1 cellular context compared by ENCODE assay signal in the genomic region with DNA sequence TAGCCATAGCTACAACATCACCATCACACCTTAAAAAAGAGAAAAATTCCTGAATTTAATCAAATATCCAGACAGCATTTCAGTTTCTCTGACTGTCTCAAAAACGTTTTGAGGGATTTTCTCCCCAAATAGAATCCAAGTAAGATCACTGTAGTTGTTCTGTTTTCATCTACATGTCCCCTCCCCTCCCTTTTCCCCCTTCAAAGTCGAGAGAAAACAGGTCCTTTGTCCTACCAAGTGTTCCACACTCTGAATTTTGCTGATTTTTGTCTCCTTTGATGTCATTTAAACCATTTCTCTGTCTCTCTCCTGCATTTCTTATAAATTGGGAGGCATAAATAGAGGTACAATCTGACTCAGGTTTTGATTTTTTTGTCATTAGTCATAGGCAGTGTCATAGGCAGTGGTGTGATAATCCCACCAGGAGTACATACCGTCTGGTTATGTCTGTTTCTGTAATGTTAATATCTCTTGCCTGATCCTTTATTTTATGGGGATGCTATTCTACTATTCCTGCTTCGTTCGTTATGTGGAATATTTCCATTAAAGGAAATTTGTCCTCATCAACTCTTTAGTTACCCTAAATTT.
TF ChIP-seq lines count a peak whose summit lies in the region.

No MANE protein-coding gene starts in this region.

TF ChIP-seq in IMR-90, 13 proteins besides CTCF, POLR2A, EP300 and RAD21 (continued from another document):
- TF ChIP-seq, protein P1, sequence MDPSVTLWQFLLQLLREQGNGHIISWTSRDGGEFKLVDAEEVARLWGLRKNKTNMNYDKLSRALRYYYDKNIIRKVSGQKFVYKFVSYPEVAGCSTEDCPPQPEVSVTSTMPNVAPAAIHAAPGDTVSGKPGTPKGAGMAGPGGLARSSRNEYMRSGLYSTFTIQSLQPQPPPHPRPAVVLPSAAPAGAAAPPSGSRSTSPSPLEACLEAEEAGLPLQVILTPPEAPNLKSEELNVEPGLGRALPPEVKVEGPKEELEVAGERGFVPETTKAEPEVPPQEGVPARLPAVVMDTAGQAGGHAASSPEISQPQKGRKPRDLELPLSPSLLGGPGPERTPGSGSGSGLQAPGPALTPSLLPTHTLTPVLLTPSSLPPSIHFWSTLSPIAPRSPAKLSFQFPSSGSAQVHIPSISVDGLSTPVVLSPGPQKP (IDR thresholded peaks at IDR 0.05; ENCODE audit: borderline replicate concordance, low read depth, low read length), result no peak
TF ChIP-seq in IMR-90: peak in this region for 0.
